ENCODE assay signal across 10 cellular contexts in genomic region chr5:126461838-126462237, GRCh38. TPM values are rescaled to one million over a fixed set of nuclear protein-coding genes. Genes with fewer than 3 reads are reported as not detected.
A peak's percentile ranks its signal among the peaks of the same experiment; 100 is the strongest.
DNase-seq lines count a peak whose midpoint lies in the region; ATAC-seq and TF ChIP-seq lines count a peak whose summit lies in the region.
"Had no signal": no experiment of that assay in that cellular context is flagged by ENCODE, and none has a peak within 500 bp of the region (broad histone marks: within the 10 kb centered on the region; RNA-seq: fewer than 3 reads in every experiment).

No MANE protein-coding gene starts in this region.

- peaks cover 4% of the 10 kb centered on the region for H3K36me3 Mint-ChIP-seq in activated naive CD4-positive, alpha-beta T cell treated with anti-CD3 and anti-CD28 coated beads, Interleukin-2, amount 10 ng/mL, durations not matched to agents 7 days and 5 days

- peak; percentile 21 for ATAC-seq in GM21447 (IDR thresholded peaks at IDR 0.05; ENCODE audit: unreplicated experiment)
- ATAC-seq in HG03280 (IDR thresholded peaks at IDR 0.05; ENCODE audit: unreplicated experiment): peak; percentile 6
- peak; percentile 53 for ATAC-seq in left lobe of liver

- no peaks in the 10 kb centered on the region for H3K27me3 Mint-ChIP-seq in activated naive CD4-positive, alpha-beta T cell treated with anti-CD3 and anti-CD28 coated beads, Interleukin-2, amount 10 ng/mL, durations not matched to agents 7 days and 5 days

- no peaks in the 10 kb centered on the region for H3K27me3 ChIP-seq in MG63

- no peaks in the 10 kb centered on the region for H3K9me3 Mint-ChIP-seq in activated naive CD4-positive, alpha-beta T cell treated with anti-CD3 and anti-CD28 coated beads, Interleukin-2, amount 10 ng/mL, durations not matched to agents 7 days and 5 days

- no peak overlapping the region for H3K4me3 ChIP-seq in MG63
- H3K4me3 ChIP-seq: GM23248 had no signal

- no peaks in the 10 kb centered on the region for H3K36me3 ChIP-seq in MG63

- CTCF ChIA-PET in activated naive CD4-positive, alpha-beta T cell treated with anti-CD3 and anti-CD28 coated beads, Interleukin-2, amount 10 ng/mL, durations not matched to agents 7 days and 5 days (lab: Charles Lee): no interaction called here

- peaks cover 8% of the 10 kb centered on the region for H3K4me1 Mint-ChIP-seq in activated naive CD4-positive, alpha-beta T cell treated with anti-CD3 and anti-CD28 coated beads, Interleukin-2, amount 10 ng/mL, durations not matched to agents 7 days and 5 days

- no peaks in the 10 kb centered on the region for H3K9me3 ChIP-seq in MG63

- no peak overlapping the region for H3K27ac Mint-ChIP-seq in activated naive CD4-positive, alpha-beta T cell treated with anti-CD3 and anti-CD28 coated beads, Interleukin-2, amount 10 ng/mL, durations not matched to agents 7 days and 5 days

- no peak overlapping the region for H3K4me3 Mint-ChIP-seq in activated naive CD4-positive, alpha-beta T cell treated with anti-CD3 and anti-CD28 coated beads, Interleukin-2, amount 10 ng/mL, durations not matched to agents 7 days and 5 days

- DNase-seq in DMS79 treated with DMSO at 0.1 percent for 48 hours (lab: John Stamatoyannopoulos, UW) (peak; percentile 3), left lobe of liver (ENCODE audit: low spot score) (no peak), foreskin melanocyte (no peak), GM10266 (ENCODE audit: extremely low spot score) (no peak), MG63 (no peak)
- no peak for DNase-seq in activated naive CD4-positive, alpha-beta T cell treated with anti-CD3 and anti-CD28 coated beads, Interleukin-2, amount 10 ng/mL, durations not matched to agents 7 days and 5 days
- DNase-seq: GM23248, NCI-H2171 had no signal

- TF ChIP-seq CTCF in GM10266 (IDR thresholded peaks at IDR 0.05; ENCODE audit: control insufficient read depth, insufficient read depth, low read depth, missing control alignments): no peak

RNA-seq across cellular contexts. Expression of gene GRAMD2B, which starts 38.6 kb away (rescaled TPM):
- 18.7 TPM for total RNA-seq in left lobe of liver
- total RNA-seq in MG63 (2014; rRNA removed; shearing (Covaris generic); ENCODE audit: low replicate concordance): 6.2 and 30.3 TPM in 2 replicates
